Comparison of ENCODE assay signal across 18 cellular contexts in genomic region chr2:224919472-224920110, GRCh38.
DNase-seq lines count a peak whose midpoint lies in the region; ATAC-seq, FAIRE-seq and TF ChIP-seq lines count a peak whose summit lies in the region.
"Had no signal": no experiment of that assay in that cellular context is flagged by ENCODE, and none has a peak within 500 bp of the region (broad histone marks: within the 10 kb centered on the region; RNA-seq: fewer than 3 reads in every experiment).

No MANE protein-coding gene starts in this region.

- WGBS in HepG2 (ENCODE audit: low lambda C conversion rate): 13% methylated on average over 8 of the region's 8 CpGs
- WGBS in right lobe of liver (ENCODE audit: insufficient coverage, low coverage, low lambda C conversion rate, missing lambda C conversion rate): 81% methylated on average over 5 of the region's 8 CpGs

- no peaks in the 10 kb centered on the region for H3K9me3 ChIP-seq in HepG2 (ENCODE audit: low read length)
- H3K9me3 ChIP-seq in right lobe of liver: no peaks in the 10 kb centered on the region
- H3K9me3 ChIP-seq in Panc1 (ENCODE audit: control insufficient read depth, insufficient read depth, low read depth, low read length): no peaks in the 10 kb centered on the region
- H3K9me3 ChIP-seq in mucosa of descending colon: no peaks in the 10 kb centered on the region

- no peak for DNase-seq in HepG2 (ENCODE audit: low spot score)
- DNase-seq in right lobe of liver: no peak
- no peak for DNase-seq in Panc1 (ENCODE audit: low read depth, low spot score)
- no peak for DNase-seq in mucosa of descending colon
- DNase-seq in hepatic stellate cell (ENCODE audit: low spot score): no peak
- DNase-seq in glutamatergic neuron: no peak
- DNase-seq in DMS53 (lab: John Stamatoyannopoulos, UW): no peak
- DNase-seq: MV-4-11, NCI-H187, NCI-H345, NCI-H524 treated with DMSO at 0.1 percent for 48 hours, PC-3, SIG-M5 had no signal

- H3K4me3 ChIP-seq in HepG2 (replicated peaks in 1 of 3; ENCODE audit: insufficient read depth in 1 of 3, low read depth in 2 of 3, low read length in 3 of 3) (no peak overlapping the region), right lobe of liver (no peak overlapping the region), Panc1 (ENCODE audit: low read depth in 2 of 2, low read length in 2 of 2) (no peak overlapping the region), mucosa of descending colon (no peak overlapping the region)
- H3K4me3 ChIP-seq: GM23338 had no signal

- H3K4me3 Mint-ChIP-seq in glutamatergic neuron (ENCODE audit: unreplicated experiment): no peak overlapping the region
- H3K4me3 Mint-ChIP-seq: GM23338 had no signal

- no peaks in the 10 kb centered on the region for H3K79me2 ChIP-seq in HepG2 (ENCODE audit: insufficient read depth, low read length)

- H2AFZ ChIP-seq in HepG2 (ENCODE audit: low read length): no peak overlapping the region
- H2AFZ ChIP-seq: GM23338 had no signal

- H3K9ac ChIP-seq in HepG2 (ENCODE audit: insufficient read depth, low read depth, low read length): no peak overlapping the region
- H3K9ac ChIP-seq: KMS-11 had no signal

- no peaks in the 10 kb centered on the region for H3K27me3 ChIP-seq in HepG2 (ENCODE audit: control insufficient read depth in 1 of 2, insufficient read depth in 2 of 2, low read length in 2 of 2)
- H3K27me3 ChIP-seq in right lobe of liver: no peaks in the 10 kb centered on the region
- H3K27me3 ChIP-seq in Panc1 (ENCODE audit: control insufficient read depth, insufficient read depth, low read length): no peaks in the 10 kb centered on the region

- in situ Hi-C loops in HepG2 (cut with HindIII; ENCODE audit: extremely low pct_ligation_motif_present, low pct_unique_long_range_greater_than_20kb) (no loop called here), Panc1 (cut with HindIII; ENCODE audit: low pct_unique_long_range_greater_than_20kb, low sequenced_read_pairs) (no loop called here)

- TF ChIP-seq CTCF in HepG2 (CRISPR knock-in tag; IDR thresholded peaks at IDR 0.05): no peak
- TF ChIP-seq CTCF in right lobe of liver (IDR thresholded peaks at IDR 0.05): no peak
- no peak for TF ChIP-seq CTCF in Panc1 (IDR thresholded peaks at IDR 0.05)
- TF ChIP-seq CTCF in mucosa of descending colon (IDR thresholded peaks at IDR 0.05): no peak
- TF ChIP-seq CTCF in glutamatergic neuron (IDR thresholded peaks at IDR 0.05; ENCODE audit: partially characterized antibody, unreplicated experiment): no peak

- TF ChIP-seq POLR2A in HepG2 (IDR thresholded peaks at IDR 0.05; ENCODE audit: insufficient read depth in 1 of 2, low read depth in 2 of 2, low read length in 2 of 2): no peak
- TF ChIP-seq POLR2A in right lobe of liver (IDR thresholded peaks at IDR 0.05): no peak

- no peaks in the 10 kb centered on the region for H3K36me3 Mint-ChIP-seq in glutamatergic neuron (ENCODE audit: unreplicated experiment)

- TF ChIP-seq EP300 in HepG2 (IDR thresholded peaks at IDR 0.05; ENCODE audit: low read depth in 2 of 2, low read length in 2 of 2): no peak
- TF ChIP-seq EP300 in HepG2 (CRISPR knock-in tag; IDR thresholded peaks at IDR 0.05; ENCODE audit: borderline replicate concordance): no peak

- FAIRE-seq in HepG2 (lab: Jason Lieb, UNC): no peak
- FAIRE-seq: G401.6 had no signal

- no peak overlapping the region for H3K27ac ChIP-seq in HepG2 (ENCODE audit: extremely low read length, insufficient read depth, low read length)
- no peak overlapping the region for H3K27ac ChIP-seq in right lobe of liver
- no peak overlapping the region for H3K27ac ChIP-seq in Panc1 (ENCODE audit: low read length)
- H3K27ac ChIP-seq: C4-2B, KMS-11, RWPE1 had no signal

- H3K36me3 ChIP-seq in HepG2 (replicated peaks in 1 of 2; ENCODE audit: control insufficient read depth in 1 of 2, insufficient read depth in 2 of 2, low read length in 2 of 2): no peaks in the 10 kb centered on the region
- no peaks in the 10 kb centered on the region for H3K36me3 ChIP-seq in right lobe of liver
- H3K36me3 ChIP-seq in Panc1 (ENCODE audit: control insufficient read depth, insufficient read depth, low read length): no peaks in the 10 kb centered on the region
- H3K36me3 ChIP-seq in mucosa of descending colon (ENCODE audit: low read depth): no peaks in the 10 kb centered on the region

- peak; percentile 59; the same call in 2 of the 3 replicates for ATAC-seq in HepG2
- ATAC-seq in right lobe of liver: no peak
- peak; percentile 62; the same call in 1 of the 2 replicates for ATAC-seq in Panc1
- ATAC-seq in mucosa of descending colon: peak; percentile 15
- ATAC-seq: GM23338, PC-3 had no signal

- intact Hi-C loops in HepG2 (cut with micrococcal nuclease; ENCODE audit: unreplicated experiment) (no loop called here), right lobe of liver (cut with DNase I) (no loop called here), Panc1 (cut with micrococcal nuclease; ENCODE audit: unreplicated experiment) (no loop called here), mucosa of descending colon (cut with DNase I, micrococcal nuclease) (no loop called here)

- H3K4me2 ChIP-seq in HepG2 (ENCODE audit: low read depth, low read length): no peak overlapping the region
- H3K4me2 ChIP-seq: GM23338, KMS-11 had no signal

- H3K27me3 Mint-ChIP-seq in glutamatergic neuron (ENCODE audit: unreplicated experiment): no peaks in the 10 kb centered on the region

- H3K4me1 Mint-ChIP-seq in glutamatergic neuron (ENCODE audit: low read depth, unreplicated experiment): no peaks in the 10 kb centered on the region
- H3K4me1 Mint-ChIP-seq: GM23338 had no signal

- H3K4me1 ChIP-seq in HepG2 (ENCODE audit: insufficient read depth, low read length) (no peaks in the 10 kb centered on the region), right lobe of liver (no peaks in the 10 kb centered on the region), Panc1 (ENCODE audit: control insufficient read depth, insufficient read depth, low read length) (no peaks in the 10 kb centered on the region), mucosa of descending colon (ENCODE audit: low read depth) (no peaks in the 10 kb centered on the region)

- no peak overlapping the region for H3K27ac Mint-ChIP-seq in glutamatergic neuron (ENCODE audit: unreplicated experiment)
- H3K27ac Mint-ChIP-seq: GM23338 had no signal

- CTCF ChIA-PET in HepG2 (lab: Yijun Ruan, JAX; ENCODE audit: low intra/inter-chr PET ratio, low total read pairs): no interaction called here
- CTCF ChIA-PET in Panc1 (lab: Charles Lee): no interaction called here

- POLR2A ChIA-PET in HepG2 (lab: Yijun Ruan, JAX): no interaction called here
- POLR2A ChIA-PET in Panc1 (lab: Charles Lee): no interaction called here

- no TSS peak for BruUV-seq in HepG2 (replicated peaks; lab: Mats Ljungman, UMichigan)
- BruUV-seq in Panc1 (replicated peaks; lab: Mats Ljungman, UMichigan): no TSS peak

- H3K9me3 Mint-ChIP-seq in glutamatergic neuron (ENCODE audit: unreplicated experiment): no peaks in the 10 kb centered on the region
- H3K9me3 Mint-ChIP-seq: GM23338 had no signal

- H4K20me1 ChIP-seq in HepG2 (ENCODE audit: insufficient read depth, low read length): no peaks in the 10 kb centered on the region

- TF ChIP-seq RAD21 in HepG2 (CRISPR knock-in tag; IDR thresholded peaks at IDR 0.05): no peak

TF ChIP-seq in HepG2, 621 proteins besides CTCF, POLR2A, EP300 and RAD21 (continues in another document):
- TF ChIP-seq CENPX (CRISPR knock-in tag; IDR thresholded peaks at IDR 0.05) (no peak), CEBPZ (IDR thresholded peaks at IDR 0.05; ENCODE audit: low read length) (no peak), MEF2D (CRISPR knock-in tag; IDR thresholded peaks at IDR 0.05) (no peak), MNT (IDR thresholded peaks at IDR 0.05) (peak; percentile 95), ELF3 (CRISPR knock-in tag; IDR thresholded peaks at IDR 0.05) (no peak), NFRKB (IDR thresholded peaks at IDR 0.05) (0 out of 2 replicates have a peak, but pooled peaks have one; percentile 3)

Comparison
In these comparisons a context has a peak if more than half of its experiments do, and no peak if none do; other contexts are left out.
1. ATAC-seq: peak in HepG2 (single experiment), Panc1 (single experiment) and mucosa of descending colon (single experiment); none in right lobe of liver (0 of 4).